In the genomic region with DNA sequence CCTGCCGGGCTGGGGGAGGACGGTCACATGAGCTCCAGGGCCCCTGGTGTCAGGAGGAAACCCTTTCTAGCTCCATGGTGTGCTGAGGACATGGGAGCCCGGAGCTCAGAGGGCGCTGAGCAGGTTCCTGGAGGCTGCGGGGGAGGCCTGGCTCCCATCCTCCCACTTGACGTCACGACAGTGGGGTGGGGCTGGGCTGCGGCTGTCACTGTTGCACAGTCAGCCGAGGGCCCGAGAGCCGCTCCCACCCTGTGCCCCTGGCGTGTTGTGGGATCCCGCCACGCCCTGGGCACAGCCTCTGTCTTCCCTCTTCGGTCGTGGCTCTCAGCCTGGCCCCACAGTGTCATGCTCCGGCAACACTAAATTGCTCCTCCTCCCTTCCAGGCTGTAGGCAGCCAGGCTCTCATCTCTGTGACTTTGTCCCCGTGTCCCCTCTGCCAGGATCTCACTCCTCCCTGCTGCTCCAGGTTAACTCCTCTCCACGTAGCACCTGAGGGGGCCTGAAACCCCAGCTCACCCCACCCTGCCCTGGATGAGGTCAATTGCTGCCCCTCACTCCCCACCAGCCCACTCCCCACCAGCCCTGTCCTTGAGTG, we compare ENCODE assay signal across 11 cellular contexts. TPM values are rescaled to one million over a fixed set of nuclear protein-coding genes. Genes with fewer than 3 reads are reported as not detected.
DNase-seq lines count a peak whose midpoint lies in the region; ATAC-seq and TF ChIP-seq lines count a peak whose summit lies in the region.
"Had no signal": no experiment of that assay in that cellular context is flagged by ENCODE, and none has a peak within 500 bp of the region (broad histone marks: within the 10 kb centered on the region; RNA-seq: fewer than 3 reads in every experiment).

No MANE protein-coding gene starts in this region.

- H3K27me3 ChIP-seq in heart left ventricle: peaks cover 0 to 11% (median 0%) of the 10 kb centered on the region in 9 donors

- no peak for TF ChIP-seq POLR2A in heart left ventricle (IDR thresholded peaks at IDR 0.05)

- no peak for TF ChIP-seq CTCF in heart left ventricle (IDR thresholded peaks at IDR 0.05)

- peaks cover 18% of the 10 kb centered on the region for H3K4me1 Mint-ChIP-seq in stimulated activated memory B cell treated with anti-CD40 and anti-IgM and Interleukin-4, amounts not matched to agents 10 μg/mL and 1 μg/mL and 100 μg/mL, for 72 hours
- no peaks in the 10 kb centered on the region for H3K4me1 Mint-ChIP-seq in activated T-helper 1 cell treated with anti-CD3 and anti-CD28 coated beads, Interleukin-12 subunit alpha, Interleukin-12 subunit beta, Interleukin-2, Interleukin-4 antibody, amounts not matched to agents 30 ng/mL and 10 ng/mL and 1 ng/mL, durations not matched to agents 14 hours and 24 hours and 36 hours (ENCODE audit: low read depth)

- peaks cover 32% of the 10 kb centered on the region for H3K27me3 Mint-ChIP-seq in stimulated activated memory B cell treated with anti-CD40 and anti-IgM and Interleukin-4, amounts not matched to agents 10 μg/mL and 1 μg/mL and 100 μg/mL, for 72 hours
- peaks cover 11% of the 10 kb centered on the region for H3K27me3 Mint-ChIP-seq in activated T-helper 1 cell treated with anti-CD3 and anti-CD28 coated beads, Interleukin-12 subunit alpha, Interleukin-12 subunit beta, Interleukin-2, Interleukin-4 antibody, amounts not matched to agents 30 ng/mL and 10 ng/mL and 1 ng/mL, durations not matched to agents 14 hours and 24 hours and 36 hours (ENCODE audit: insufficient read depth)

- no peaks in the 10 kb centered on the region for H3K36me3 ChIP-seq in heart left ventricle

- peak in 3 of 4 donors; percentile 13 to 76 (median 70) for ATAC-seq in heart left ventricle
- no peak for ATAC-seq in stimulated activated memory B cell treated with anti-CD40 and anti-IgM and Interleukin-4, amounts not matched to agents 10 μg/mL and 1 μg/mL and 100 μg/mL, for 72 hours
- no peak for ATAC-seq in GM21528 (IDR thresholded peaks at IDR 0.05; ENCODE audit: low FRiP score, unreplicated experiment)

- H3K27ac ChIP-seq in heart left ventricle: no peak overlapping the region

- no peaks in the 10 kb centered on the region for H3K36me3 Mint-ChIP-seq in stimulated activated memory B cell treated with anti-CD40 and anti-IgM and Interleukin-4, amounts not matched to agents 10 μg/mL and 1 μg/mL and 100 μg/mL, for 72 hours
- H3K36me3 Mint-ChIP-seq in activated T-helper 1 cell treated with anti-CD3 and anti-CD28 coated beads, Interleukin-12 subunit alpha, Interleukin-12 subunit beta, Interleukin-2, Interleukin-4 antibody, amounts not matched to agents 30 ng/mL and 10 ng/mL and 1 ng/mL, durations not matched to agents 14 hours and 24 hours and 36 hours (ENCODE audit: low read depth): no peaks in the 10 kb centered on the region
- H3K36me3 Mint-ChIP-seq: brain had no signal

- H3K4me1 ChIP-seq in heart left ventricle: peaks cover 0 to 7% (median 0%) of the 10 kb centered on the region in 12 donors

- no peak overlapping the region for H3K4me3 Mint-ChIP-seq in stimulated activated memory B cell treated with anti-CD40 and anti-IgM and Interleukin-4, amounts not matched to agents 10 μg/mL and 1 μg/mL and 100 μg/mL, for 72 hours
- no peak overlapping the region for H3K4me3 Mint-ChIP-seq in activated T-helper 1 cell treated with anti-CD3 and anti-CD28 coated beads, Interleukin-12 subunit alpha, Interleukin-12 subunit beta, Interleukin-2, Interleukin-4 antibody, amounts not matched to agents 30 ng/mL and 10 ng/mL and 1 ng/mL, durations not matched to agents 14 hours and 24 hours and 36 hours
- H3K4me3 Mint-ChIP-seq: brain had no signal

- peak overlapping the region; percentile 4 for H3K27ac Mint-ChIP-seq in stimulated activated memory B cell treated with anti-CD40 and anti-IgM and Interleukin-4, amounts not matched to agents 10 μg/mL and 1 μg/mL and 100 μg/mL, for 72 hours
- no peak overlapping the region for H3K27ac Mint-ChIP-seq in activated T-helper 1 cell treated with anti-CD3 and anti-CD28 coated beads, Interleukin-12 subunit alpha, Interleukin-12 subunit beta, Interleukin-2, Interleukin-4 antibody, amounts not matched to agents 30 ng/mL and 10 ng/mL and 1 ng/mL, durations not matched to agents 14 hours and 24 hours and 36 hours
- H3K27ac Mint-ChIP-seq: progenitor cell of endocrine pancreas had no signal

- WGBS in heart left ventricle, 4 donors: 34 to 44% (median 38%) methylated on average over 12 to 19 of the region's 19 CpGs

- no peaks in the 10 kb centered on the region for H3K9me3 ChIP-seq in heart left ventricle

- H3K9me3 Mint-ChIP-seq in stimulated activated memory B cell treated with anti-CD40 and anti-IgM and Interleukin-4, amounts not matched to agents 10 μg/mL and 1 μg/mL and 100 μg/mL, for 72 hours: no peaks in the 10 kb centered on the region
- H3K9me3 Mint-ChIP-seq in activated T-helper 1 cell treated with anti-CD3 and anti-CD28 coated beads, Interleukin-12 subunit alpha, Interleukin-12 subunit beta, Interleukin-2, Interleukin-4 antibody, amounts not matched to agents 30 ng/mL and 10 ng/mL and 1 ng/mL, durations not matched to agents 14 hours and 24 hours and 36 hours: no peaks in the 10 kb centered on the region
- H3K9me3 Mint-ChIP-seq: brain had no signal

- H3K4me3 ChIP-seq in heart left ventricle: no peak overlapping the region

- intact Hi-C loops in heart left ventricle (cut with DNase I): no loop called here
- intact Hi-C loops in activated T-helper 1 cell treated with anti-CD3 and anti-CD28 coated beads, Interleukin-12 subunit alpha, Interleukin-12 subunit beta, Interleukin-2, Interleukin-4 antibody, amounts not matched to agents 30 ng/mL and 10 ng/mL and 1 ng/mL, durations not matched to agents 14 hours and 24 hours and 36 hours (cut with micrococcal nuclease): no loop called here

- DNase-seq in SIG-M5 treated with dmso at 0.1 percent for 504 hours (lab: John Stamatoyannopoulos, UW; ENCODE audit: unreplicated experiment): peak; percentile 53
- no peak for DNase-seq in SIG-M5 (lab: John Stamatoyannopoulos, UW)
- peak; percentile 22 for DNase-seq in RPMI8226
- DNase-seq in heart left ventricle: peak; percentile 28 to 77 (median 59)
- DNase-seq in HuH-7.5 (ENCODE audit: low spot score): no peak
- no peak for DNase-seq in activated T-helper 1 cell treated with anti-CD3 and anti-CD28 coated beads, Interleukin-12 subunit alpha, Interleukin-12 subunit beta, Interleukin-2, Interleukin-4 antibody, amounts not matched to agents 30 ng/mL and 10 ng/mL and 1 ng/mL, durations not matched to agents 14 hours and 24 hours and 36 hours (ENCODE audit: low spot score)
- DNase-seq: NCI-H526 had no signal

RNA-seq across cellular contexts. Expression of a gene that starts 33.0 kb away (rescaled TPM):
- 1 to 10 TPM in 5 of 9 donors, under 1 TPM in 4; 0.14 to 2.8 (median 1.9) TPM for total RNA-seq in heart left ventricle
- polyA plus RNA-seq in heart left ventricle: under 1 TPM; 0.24 to 0.46 TPM
- total RNA-seq in activated T-helper 1 cell treated with anti-CD3 and anti-CD28 coated beads, Interleukin-12 subunit alpha, Interleukin-12 subunit beta, Interleukin-2, Interleukin-4 antibody, amounts not matched to agents 30 ng/mL and 10 ng/mL and 1 ng/mL, durations not matched to agents 14 hours and 24 hours and 36 hours: 2.5 and 2.8 TPM in 2 replicates

Comparison
In these comparisons a context has a peak if more than half of its experiments do, and no peak if none do; other contexts are left out.
1. DNase-seq: peak in SIG-M5 treated with dmso at 0.1 percent for 504 hours (single experiment), RPMI8226 (single experiment) and heart left ventricle (5 of 5); none in SIG-M5 (single experiment), HuH-7.5 (single experiment) and activated T-helper 1 cell treated with anti-CD3 and anti-CD28 coated beads, Interleukin-12 subunit alpha, Interleukin-12 subunit beta, Interleukin-2, Interleukin-4 antibody, amounts not matched to agents 30 ng/mL and 10 ng/mL and 1 ng/mL, durations not matched to agents 14 hours and 24 hours and 36 hours (single experiment).
2. ATAC-seq: peak in heart left ventricle (3 of 4); none in stimulated activated memory B cell treated with anti-CD40 and anti-IgM and Interleukin-4, amounts not matched to agents 10 μg/mL and 1 μg/mL and 100 μg/mL, for 72 hours (single experiment) and GM21528 (single experiment).